In the genomic region with DNA sequence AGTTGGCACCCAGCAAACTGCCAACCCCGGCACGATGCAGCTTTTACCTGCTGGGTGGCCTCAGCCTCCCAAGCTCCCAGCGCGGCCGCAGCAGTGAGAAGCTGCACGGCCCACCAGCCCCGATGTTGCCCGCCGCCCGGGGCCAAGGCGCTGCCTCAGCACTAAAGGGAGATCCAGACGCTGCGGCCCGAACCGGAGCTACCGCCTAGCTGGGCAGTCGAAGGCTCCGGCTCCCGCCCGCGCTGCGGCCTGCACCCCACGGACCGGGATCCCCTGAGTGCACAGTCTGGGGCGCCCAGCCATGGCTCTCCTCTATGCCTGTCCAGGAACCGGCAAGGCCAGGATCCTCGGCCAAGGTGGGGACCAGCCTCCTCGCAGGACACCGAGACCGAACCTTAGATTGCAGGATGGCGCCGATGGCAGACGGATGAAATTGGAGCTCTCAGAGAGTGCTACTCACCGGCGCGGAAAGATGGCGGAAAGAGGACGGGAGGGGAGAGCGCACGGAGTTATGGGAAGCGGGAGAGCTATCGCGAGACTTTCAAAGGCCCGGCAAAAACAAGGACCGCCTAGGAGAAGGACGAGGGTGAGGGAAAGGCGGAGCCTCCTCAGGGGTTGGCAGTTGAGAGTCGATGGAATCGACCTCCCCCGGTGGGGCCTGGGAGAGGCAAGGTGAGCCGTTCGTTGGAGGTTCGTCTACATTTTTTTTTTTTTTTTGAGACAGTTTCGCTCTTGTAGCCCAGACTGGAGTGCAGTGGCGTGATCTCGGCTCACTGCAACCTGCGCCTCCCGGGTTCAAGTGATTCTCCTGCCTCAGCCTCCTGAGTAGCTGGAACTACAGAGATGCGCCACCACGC, we compare ENCODE assay signal across 1 cellular context.
TF ChIP-seq lines count a peak whose summit lies in the region.

A gene (minus strand): TSS at position 485 of the 857 bp plus-strand sequence. CDS start 1,221 bp downstream, outside the sequence.

TF ChIP-seq in HepG2, 621 proteins besides CTCF, POLR2A, EP300 and RAD21 (continued from another document and continues in another):
- TF ChIP-seq, protein P1, sequence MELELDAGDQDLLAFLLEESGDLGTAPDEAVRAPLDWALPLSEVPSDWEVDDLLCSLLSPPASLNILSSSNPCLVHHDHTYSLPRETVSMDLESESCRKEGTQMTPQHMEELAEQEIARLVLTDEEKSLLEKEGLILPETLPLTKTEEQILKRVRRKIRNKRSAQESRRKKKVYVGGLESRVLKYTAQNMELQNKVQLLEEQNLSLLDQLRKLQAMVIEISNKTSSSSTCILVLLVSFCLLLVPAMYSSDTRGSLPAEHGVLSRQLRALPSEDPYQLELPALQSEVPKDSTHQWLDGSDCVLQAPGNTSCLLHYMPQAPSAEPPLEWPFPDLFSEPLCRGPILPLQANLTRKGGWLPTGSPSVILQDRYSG (CRISPR knock-in tag; IDR thresholded peaks at IDR 0.05), result peak; percentile 98
- TF ChIP-seq, protein P2, sequence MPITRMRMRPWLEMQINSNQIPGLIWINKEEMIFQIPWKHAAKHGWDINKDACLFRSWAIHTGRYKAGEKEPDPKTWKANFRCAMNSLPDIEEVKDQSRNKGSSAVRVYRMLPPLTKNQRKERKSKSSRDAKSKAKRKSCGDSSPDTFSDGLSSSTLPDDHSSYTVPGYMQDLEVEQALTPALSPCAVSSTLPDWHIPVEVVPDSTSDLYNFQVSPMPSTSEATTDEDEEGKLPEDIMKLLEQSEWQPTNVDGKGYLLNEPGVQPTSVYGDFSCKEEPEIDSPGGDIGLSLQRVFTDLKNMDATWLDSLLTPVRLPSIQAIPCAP (CRISPR knock-in tag; IDR thresholded peaks at IDR 0.05; ENCODE audit: low read depth), result no peak
- TF ChIP-seq FOXJ3 (CRISPR knock-in tag; IDR thresholded peaks at IDR 0.05; ENCODE audit: borderline replicate concordance) (peak; percentile 90), ETV6 (CRISPR knock-in tag; conservative IDR thresholded peaks at IDR 0.05) (peak; percentile 96), PAX8 (CRISPR knock-in tag; IDR thresholded peaks at IDR 0.05; ENCODE audit: borderline replicate concordance) (0 out of 2 replicates have a peak, but pooled peaks have one; percentile 66), MED13 (CRISPR knock-in tag; IDR thresholded peaks at IDR 0.05) (peak; percentile 54; the same call in 1 of the 2 replicates), ZNF383 (CRISPR knock-in tag; IDR thresholded peaks at IDR 0.05; ENCODE audit: borderline replicate concordance) (0 out of 2 replicates have a peak, but pooled peaks have one; percentile 70), MYNN (CRISPR knock-in tag; IDR thresholded peaks at IDR 0.05; ENCODE audit: low read depth) (peak; percentile 93), TEAD3 (CRISPR knock-in tag; optimal IDR thresholded peaks at IDR 0.05; ENCODE audit: borderline replicate concordance) (peak; percentile 74), ZNF232 (CRISPR knock-in tag; IDR thresholded peaks at IDR 0.05; ENCODE audit: borderline replicate concordance) (peak; percentile 79), HDAC2 (CRISPR knock-in tag; IDR thresholded peaks at IDR 0.05) (peak; percentile 82), NCOA5 (CRISPR knock-in tag; IDR thresholded peaks at IDR 0.05) (peak; percentile 76; the same call in 1 of the 2 replicates), ZNF878 (CRISPR knock-in tag; IDR thresholded peaks at IDR 0.05) (peak; percentile 96), GATA4 (IDR thresholded peaks at IDR 0.05; ENCODE audit: borderline replicate concordance, low read depth) (peak; percentile 82), TRIM24 (CRISPR knock-in tag; IDR thresholded peaks at IDR 0.05) (no peak), FOSL1 (CRISPR knock-in tag; IDR thresholded peaks at IDR 0.05; ENCODE audit: borderline replicate concordance) (no peak), ZNF816 (CRISPR knock-in tag; IDR thresholded peaks at IDR 0.05; ENCODE audit: borderline replicate concordance) (peak; percentile 66; the same call in 1 of the 2 replicates), ZNF879 (CRISPR knock-in tag; IDR thresholded peaks at IDR 0.05) (peak; percentile 89), ZNF30 (CRISPR knock-in tag; IDR thresholded peaks at IDR 0.05) (peak; percentile 97), NPAS2 (CRISPR knock-in tag; IDR thresholded peaks at IDR 0.05; ENCODE audit: borderline replicate concordance) (0 out of 2 replicates have a peak, but pooled peaks have one; percentile 76), ARHGAP35 (CRISPR knock-in tag; IDR thresholded peaks at IDR 0.05; ENCODE audit: borderline replicate concordance) (peak; percentile 98), ZFYVE20 (CRISPR knock-in tag; IDR thresholded peaks at IDR 0.05; ENCODE audit: borderline replicate concordance, low read depth) (peak; percentile 88; the same call in 1 of the 2 replicates), ZBTB20 (CRISPR knock-in tag; IDR thresholded peaks at IDR 0.05; ENCODE audit: borderline replicate concordance, low read depth) (peak; percentile 98), RORA (CRISPR knock-in tag; IDR thresholded peaks at IDR 0.05) (no peak), FOXM1 (CRISPR knock-in tag; IDR thresholded peaks at IDR 0.05) (peak; percentile 86), ZNF619 (CRISPR knock-in tag; IDR thresholded peaks at IDR 0.05) (peak; percentile 90), AHR (CRISPR knock-in tag; IDR thresholded peaks at IDR 0.05) (peak; percentile 99), TP53 (CRISPR knock-in tag; conservative IDR thresholded peaks at IDR 0.05) (peak; percentile 90; the same call in 1 of the 2 replicates), SMAD1 (CRISPR knock-in tag; IDR thresholded peaks at IDR 0.05; ENCODE audit: borderline replicate concordance, low read depth) (peak; percentile 96; the same call in 1 of the 2 replicates), SATB2 (CRISPR knock-in tag; IDR thresholded peaks at IDR 0.05) (peak; percentile 86)
- TF ChIP-seq, protein P3, sequence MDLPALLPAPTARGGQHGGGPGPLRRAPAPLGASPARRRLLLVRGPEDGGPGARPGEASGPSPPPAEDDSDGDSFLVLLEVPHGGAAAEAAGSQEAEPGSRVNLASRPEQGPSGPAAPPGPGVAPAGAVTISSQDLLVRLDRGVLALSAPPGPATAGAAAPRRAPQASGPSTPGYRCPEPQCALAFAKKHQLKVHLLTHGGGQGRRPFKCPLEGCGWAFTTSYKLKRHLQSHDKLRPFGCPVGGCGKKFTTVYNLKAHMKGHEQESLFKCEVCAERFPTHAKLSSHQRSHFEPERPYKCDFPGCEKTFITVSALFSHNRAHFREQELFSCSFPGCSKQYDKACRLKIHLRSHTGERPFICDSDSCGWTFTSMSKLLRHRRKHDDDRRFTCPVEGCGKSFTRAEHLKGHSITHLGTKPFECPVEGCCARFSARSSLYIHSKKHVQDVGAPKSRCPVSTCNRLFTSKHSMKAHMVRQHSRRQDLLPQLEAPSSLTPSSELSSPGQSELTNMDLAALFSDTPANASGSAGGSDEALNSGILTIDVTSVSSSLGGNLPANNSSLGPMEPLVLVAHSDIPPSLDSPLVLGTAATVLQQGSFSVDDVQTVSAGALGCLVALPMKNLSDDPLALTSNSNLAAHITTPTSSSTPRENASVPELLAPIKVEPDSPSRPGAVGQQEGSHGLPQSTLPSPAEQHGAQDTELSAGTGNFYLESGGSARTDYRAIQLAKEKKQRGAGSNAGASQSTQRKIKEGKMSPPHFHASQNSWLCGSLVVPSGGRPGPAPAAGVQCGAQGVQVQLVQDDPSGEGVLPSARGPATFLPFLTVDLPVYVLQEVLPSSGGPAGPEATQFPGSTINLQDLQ (CRISPR knock-in tag; IDR thresholded peaks at IDR 0.05), result peak; percentile 93; the same call in 1 of the 2 replicates
- TF ChIP-seq, protein P4, sequence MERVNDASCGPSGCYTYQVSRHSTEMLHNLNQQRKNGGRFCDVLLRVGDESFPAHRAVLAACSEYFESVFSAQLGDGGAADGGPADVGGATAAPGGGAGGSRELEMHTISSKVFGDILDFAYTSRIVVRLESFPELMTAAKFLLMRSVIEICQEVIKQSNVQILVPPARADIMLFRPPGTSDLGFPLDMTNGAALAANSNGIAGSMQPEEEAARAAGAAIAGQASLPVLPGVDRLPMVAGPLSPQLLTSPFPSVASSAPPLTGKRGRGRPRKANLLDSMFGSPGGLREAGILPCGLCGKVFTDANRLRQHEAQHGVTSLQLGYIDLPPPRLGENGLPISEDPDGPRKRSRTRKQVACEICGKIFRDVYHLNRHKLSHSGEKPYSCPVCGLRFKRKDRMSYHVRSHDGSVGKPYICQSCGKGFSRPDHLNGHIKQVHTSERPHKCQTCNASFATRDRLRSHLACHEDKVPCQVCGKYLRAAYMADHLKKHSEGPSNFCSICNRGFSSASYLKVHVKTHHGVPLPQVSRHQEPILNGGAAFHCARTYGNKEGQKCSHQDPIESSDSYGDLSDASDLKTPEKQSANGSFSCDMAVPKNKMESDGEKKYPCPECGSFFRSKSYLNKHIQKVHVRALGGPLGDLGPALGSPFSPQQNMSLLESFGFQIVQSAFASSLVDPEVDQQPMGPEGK (CRISPR knock-in tag; IDR thresholded peaks at IDR 0.05), result peak; percentile 48; the same call in 1 of the 2 replicates
- TF ChIP-seq, protein P5, sequence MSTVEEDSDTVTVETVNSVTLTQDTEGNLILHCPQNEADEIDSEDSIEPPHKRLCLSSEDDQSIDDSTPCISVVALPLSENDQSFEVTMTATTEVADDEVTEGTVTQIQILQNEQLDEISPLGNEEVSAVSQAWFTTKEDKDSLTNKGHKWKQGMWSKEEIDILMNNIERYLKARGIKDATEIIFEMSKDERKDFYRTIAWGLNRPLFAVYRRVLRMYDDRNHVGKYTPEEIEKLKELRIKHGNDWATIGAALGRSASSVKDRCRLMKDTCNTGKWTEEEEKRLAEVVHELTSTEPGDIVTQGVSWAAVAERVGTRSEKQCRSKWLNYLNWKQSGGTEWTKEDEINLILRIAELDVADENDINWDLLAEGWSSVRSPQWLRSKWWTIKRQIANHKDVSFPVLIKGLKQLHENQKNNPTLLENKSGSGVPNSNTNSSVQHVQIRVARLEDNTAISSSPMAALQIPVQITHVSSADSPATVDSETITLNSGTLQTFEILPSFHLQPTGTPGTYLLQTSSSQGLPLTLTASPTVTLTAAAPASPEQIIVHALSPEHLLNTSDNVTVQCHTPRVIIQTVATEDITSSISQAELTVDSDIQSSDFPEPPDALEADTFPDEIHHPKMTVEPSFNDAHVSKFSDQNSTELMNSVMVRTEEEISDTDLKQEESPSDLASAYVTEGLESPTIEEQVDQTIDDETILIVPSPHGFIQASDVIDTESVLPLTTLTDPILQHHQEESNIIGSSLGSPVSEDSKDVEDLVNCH (CRISPR knock-in tag; IDR thresholded peaks at IDR 0.05), result peak; percentile 51; the same call in 1 of the 2 replicates
- TF ChIP-seq, protein P6, sequence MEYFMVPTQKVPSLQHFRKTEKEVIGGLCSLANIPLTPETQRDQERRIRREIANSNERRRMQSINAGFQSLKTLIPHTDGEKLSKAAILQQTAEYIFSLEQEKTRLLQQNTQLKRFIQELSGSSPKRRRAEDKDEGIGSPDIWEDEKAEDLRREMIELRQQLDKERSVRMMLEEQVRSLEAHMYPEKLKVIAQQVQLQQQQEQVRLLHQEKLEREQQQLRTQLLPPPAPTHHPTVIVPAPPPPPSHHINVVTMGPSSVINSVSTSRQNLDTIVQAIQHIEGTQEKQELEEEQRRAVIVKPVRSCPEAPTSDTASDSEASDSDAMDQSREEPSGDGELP (IDR thresholded peaks at IDR 0.05; ENCODE audit: borderline replicate concordance, low read depth), result no peak; the same call in 1 of the 2 replicates
- TF ChIP-seq, protein P7, sequence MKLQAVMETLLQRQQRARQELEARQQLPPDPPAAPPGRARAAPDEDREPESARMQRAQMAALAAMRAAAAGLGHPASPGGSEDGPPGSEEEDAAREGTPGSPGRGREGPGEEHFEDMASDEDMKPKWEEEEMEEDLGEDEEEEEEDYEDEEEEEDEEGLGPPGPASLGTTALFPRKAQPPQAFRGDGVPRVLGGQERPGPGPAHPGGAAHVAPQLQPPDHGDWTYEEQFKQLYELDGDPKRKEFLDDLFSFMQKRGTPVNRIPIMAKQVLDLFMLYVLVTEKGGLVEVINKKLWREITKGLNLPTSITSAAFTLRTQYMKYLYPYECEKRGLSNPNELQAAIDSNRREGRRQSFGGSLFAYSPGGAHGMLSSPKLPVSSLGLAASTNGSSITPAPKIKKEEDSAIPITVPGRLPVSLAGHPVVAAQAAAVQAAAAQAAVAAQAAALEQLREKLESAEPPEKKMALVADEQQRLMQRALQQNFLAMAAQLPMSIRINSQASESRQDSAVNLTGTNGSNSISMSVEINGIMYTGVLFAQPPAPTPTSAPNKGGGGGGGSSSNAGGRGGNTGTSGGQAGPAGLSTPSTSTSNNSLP (IDR thresholded peaks at IDR 0.05; ENCODE audit: low read depth, low read length), result no peak; the same call in 1 of the 2 replicates
- TF ChIP-seq, protein P8, sequence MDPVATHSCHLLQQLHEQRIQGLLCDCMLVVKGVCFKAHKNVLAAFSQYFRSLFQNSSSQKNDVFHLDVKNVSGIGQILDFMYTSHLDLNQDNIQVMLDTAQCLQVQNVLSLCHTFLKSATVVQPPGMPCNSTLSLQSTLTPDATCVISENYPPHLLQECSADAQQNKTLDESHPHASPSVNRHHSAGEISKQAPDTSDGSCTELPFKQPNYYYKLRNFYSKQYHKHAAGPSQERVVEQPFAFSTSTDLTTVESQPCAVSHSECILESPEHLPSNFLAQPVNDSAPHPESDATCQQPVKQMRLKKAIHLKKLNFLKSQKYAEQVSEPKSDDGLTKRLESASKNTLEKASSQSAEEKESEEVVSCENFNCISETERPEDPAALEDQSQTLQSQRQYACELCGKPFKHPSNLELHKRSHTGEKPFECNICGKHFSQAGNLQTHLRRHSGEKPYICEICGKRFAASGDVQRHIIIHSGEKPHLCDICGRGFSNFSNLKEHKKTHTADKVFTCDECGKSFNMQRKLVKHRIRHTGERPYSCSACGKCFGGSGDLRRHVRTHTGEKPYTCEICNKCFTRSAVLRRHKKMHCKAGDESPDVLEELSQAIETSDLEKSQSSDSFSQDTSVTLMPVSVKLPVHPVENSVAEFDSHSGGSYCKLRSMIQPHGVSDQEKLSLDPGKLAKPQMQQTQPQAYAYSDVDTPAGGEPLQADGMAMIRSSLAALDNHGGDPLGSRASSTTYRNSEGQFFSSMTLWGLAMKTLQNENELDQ (CRISPR knock-in tag; IDR thresholded peaks at IDR 0.05; ENCODE audit: borderline replicate concordance), result peak; percentile 89
- TF ChIP-seq, protein P9, sequence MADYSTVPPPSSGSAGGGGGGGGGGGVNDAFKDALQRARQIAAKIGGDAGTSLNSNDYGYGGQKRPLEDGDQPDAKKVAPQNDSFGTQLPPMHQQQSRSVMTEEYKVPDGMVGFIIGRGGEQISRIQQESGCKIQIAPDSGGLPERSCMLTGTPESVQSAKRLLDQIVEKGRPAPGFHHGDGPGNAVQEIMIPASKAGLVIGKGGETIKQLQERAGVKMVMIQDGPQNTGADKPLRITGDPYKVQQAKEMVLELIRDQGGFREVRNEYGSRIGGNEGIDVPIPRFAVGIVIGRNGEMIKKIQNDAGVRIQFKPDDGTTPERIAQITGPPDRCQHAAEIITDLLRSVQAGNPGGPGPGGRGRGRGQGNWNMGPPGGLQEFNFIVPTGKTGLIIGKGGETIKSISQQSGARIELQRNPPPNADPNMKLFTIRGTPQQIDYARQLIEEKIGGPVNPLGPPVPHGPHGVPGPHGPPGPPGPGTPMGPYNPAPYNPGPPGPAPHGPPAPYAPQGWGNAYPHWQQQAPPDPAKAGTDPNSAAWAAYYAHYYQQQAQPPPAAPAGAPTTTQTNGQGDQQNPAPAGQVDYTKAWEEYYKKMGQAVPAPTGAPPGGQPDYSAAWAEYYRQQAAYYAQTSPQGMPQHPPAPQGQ (CRISPR knock-in tag; IDR thresholded peaks at IDR 0.05; ENCODE audit: borderline replicate concordance), result peak; percentile 89; the same call in 1 of the 2 replicates
